Comparison of ENCODE assay signal across 8 cellular contexts in genomic region chr1:1512425-1512824, GRCh38. TPM values are rescaled to one million over a fixed set of nuclear protein-coding genes. Genes with fewer than 3 reads are reported as not detected.
DNase-seq lines count a peak whose midpoint lies in the region; ATAC-seq and TF ChIP-seq lines count a peak whose summit lies in the region.
"Not testable (repeated sequence)": the region's sequence is repeated elsewhere in the genome, so short reads cannot be mapped to it uniquely, and the experiment has no call there.

No MANE protein-coding gene starts in this region.

- H3K4me3 ChIP-seq in OCI-LY3 (ENCODE audit: low read length) (peak overlapping the region; percentile 95), choroid plexus epithelial cell (ENCODE audit: low read depth, low read length) (peak overlapping the region; percentile 97), iPS-15b (ENCODE audit: low read depth, low read length) (peak overlapping the region; percentile 52), thoracic aorta (peak overlapping the region; percentile 76)

- H3K4me2 ChIP-seq in OCI-LY3 (ENCODE audit: low read length) = 0 out of 2 replicates have a peak overlapping the region, but pooled peaks have one; percentile 43

- H3K36me3 ChIP-seq in OCI-LY3 (replicated peaks; ENCODE audit: low read depth, low read length); iPS-15b (ENCODE audit: control insufficient read depth, insufficient read depth, low read length); thoracic aorta: not testable (repeated sequence)

- H3K27me3 ChIP-seq in OCI-LY3 (ENCODE audit: low read depth, low read length); iPS-15b (ENCODE audit: control insufficient read depth, insufficient read depth, low read length); thoracic aorta (replicated peaks; ENCODE audit: insufficient read depth): not testable (repeated sequence)

- H3K79me2 ChIP-seq in OCI-LY3 (ENCODE audit: low read length) = peaks cover 43% of the 10 kb centered on the region

- H2AFZ ChIP-seq in OCI-LY3 (ENCODE audit: low read depth, low read length) = not testable (repeated sequence)

- DNase-seq in DMS53 (lab: John Stamatoyannopoulos, UW) = peak; percentile 54
- peak; percentile 68 for DNase-seq in activated CD8-positive, alpha-beta memory T cell treated with anti-CD3 and anti-CD28 coated beads, Interleukin-2, amount 50 U/mL, for 48 hours
- DNase-seq in choroid plexus epithelial cell (ENCODE audit: low read depth); omental fat pad (ENCODE audit: low spot score); thoracic aorta (ENCODE audit: low spot score): not testable (repeated sequence)

- H3K4me1 ChIP-seq in OCI-LY3 (ENCODE audit: low read length); iPS-15b (ENCODE audit: control insufficient read depth, insufficient read depth, low read length): not testable (repeated sequence)
- H3K4me1 ChIP-seq in thoracic aorta (ENCODE audit: control insufficient read depth in 1 of 2, low read depth in 2 of 2) = peaks cover 2 to 10% of the 10 kb centered on the region in 2 donors

- not testable (repeated sequence) for H4K20me1 ChIP-seq in OCI-LY3 (ENCODE audit: insufficient read depth, low read length)

- peak overlapping the region; percentile 52; the same call in 1 of the 2 replicates for H3K9ac ChIP-seq in OCI-LY3 (ENCODE audit: low read length)
- not testable (repeated sequence) for H3K9ac ChIP-seq in iPS-15b (ENCODE audit: low read depth, low read length)

- not testable (repeated sequence) for H3K9me3 ChIP-seq in OCI-LY3 (ENCODE audit: insufficient read depth, low read length); iPS-15b (ENCODE audit: control insufficient read depth, insufficient read depth, low read length); thoracic aorta

- not testable (repeated sequence) for H3K27ac ChIP-seq in OCI-LY3 (ENCODE audit: low read length); thoracic aorta

- TF ChIP-seq CTCF in OCI-LY3 (IDR thresholded peaks at IDR 0.05; ENCODE audit: low read depth, low read length); choroid plexus epithelial cell (conservative IDR thresholded peaks at IDR 0.05; ENCODE audit: low read depth, low read length); omental fat pad (IDR thresholded peaks at IDR 0.05); thoracic aorta (IDR thresholded peaks at IDR 0.05): not testable (repeated sequence)

- ATAC-seq in HG02759 (IDR thresholded peaks at IDR 0.05; ENCODE audit: unreplicated experiment) (peak; percentile 9), omental fat pad (ENCODE audit: low FRiP score) (peak; percentile 17)
- not testable (repeated sequence) for ATAC-seq in thoracic aorta (ENCODE audit: insufficient number of reproducible peaks, low FRiP score, low read depth)

RNA-seq across cellular contexts. Expression of gene ATAD3A, which starts 0.5 kb away (rescaled TPM):
- total RNA-seq in omental fat pad = 10 to 100 TPM; 17.3 to 38.5 (median 20.7) TPM
- total RNA-seq in thoracic aorta = 10 to 100 TPM; 16.7 to 17.6 TPM

RNA-seq across cellular contexts. Expression of gene TMEM240, which starts 28.0 kb away (rescaled TPM):
- total RNA-seq in omental fat pad = 1 to 10 TPM; 2.6 to 3.5 (median 3.1) TPM
- total RNA-seq in thoracic aorta = 10 to 100 TPM; 11.1 TPM

RNA-seq across cellular contexts. Expression of gene ATAD3B, which starts 40.9 kb away (rescaled TPM):
- total RNA-seq in omental fat pad = 10 to 100 TPM; 11.0 to 91.6 (median 16.5) TPM
- total RNA-seq in thoracic aorta = 10 to 100 TPM; 15.4 to 30.9 TPM
